ENCODE assay signal across 15 cellular contexts in genomic region chr6:161011509-161012480, GRCh38. TPM values are rescaled to one million over a fixed set of nuclear protein-coding genes. Genes with fewer than 3 reads are reported as not detected.
DNase-seq lines count a peak whose midpoint lies in the region; ATAC-seq, FAIRE-seq and TF ChIP-seq lines count a peak whose summit lies in the region.
"Had no signal": no experiment of that assay in that cellular context is flagged by ENCODE, and none has a peak within 500 bp of the region (broad histone marks: within the 10 kb centered on the region; RNA-seq: fewer than 3 reads in every experiment).

No MANE protein-coding gene starts in this region.

- TF ChIP-seq CTCF in neural crest cell (conservative IDR thresholded peaks at IDR 0.05): no peak

- peak; percentile 69 for ATAC-seq in Right ventricle myocardium superior (ENCODE audit: poor library complexity)
- ATAC-seq in HG02973 (IDR thresholded peaks at IDR 0.05; ENCODE audit: unreplicated experiment): no peak
- ATAC-seq in GM21381 (IDR thresholded peaks at IDR 0.05; ENCODE audit: unreplicated experiment): no peak
- ATAC-seq in GM18907 (IDR thresholded peaks at IDR 0.05; ENCODE audit: unreplicated experiment): no peak

- no peak for DNase-seq in GM12892 (ENCODE audit: insufficient read length)
- peak; percentile 40 for DNase-seq in astrocyte of the hippocampus (ENCODE audit: low read depth, low spot score)
- DNase-seq in Right ventricle myocardium superior: no peak
- DNase-seq in neural crest cell (ENCODE audit: low read depth, low spot score): no peak
- DNase-seq in DMS153 (lab: John Stamatoyannopoulos, UW): no peak
- DNase-seq: activated CD4-positive, alpha-beta memory T cell treated with anti-CD3 and anti-CD28 coated beads for 36 hours; DND-41; gastrocnemius medialis; HCEC 1CT; MV-4-11; NCI-H2227 treated with DMSO at 0.1 percent for 48 hours; T1000 had no signal

- H3K4me3 Mint-ChIP-seq in neural crest cell: peak overlapping the region; percentile 58
- H3K4me3 Mint-ChIP-seq: activated CD4-positive, alpha-beta memory T cell treated with anti-CD3 and anti-CD28 coated beads for 36 hours had no signal

- no peaks in the 10 kb centered on the region for H3K9me3 Mint-ChIP-seq in neural crest cell
- H3K9me3 Mint-ChIP-seq: activated CD4-positive, alpha-beta memory T cell treated with anti-CD3 and anti-CD28 coated beads for 36 hours had no signal

- no peak for TF ChIP-seq POLR2A in GM12892 (IDR thresholded peaks at IDR 0.05; ENCODE audit: low read depth, low read length)

- H3K27ac Mint-ChIP-seq in neural crest cell (ENCODE audit: unreplicated experiment): peak overlapping the region; percentile 48
- H3K27ac Mint-ChIP-seq: activated CD4-positive, alpha-beta memory T cell treated with anti-CD3 and anti-CD28 coated beads for 36 hours had no signal

- H3K4me1 Mint-ChIP-seq in neural crest cell: peaks cover 25% of the 10 kb centered on the region

- peak; percentile 78 for FAIRE-seq in GM12892 (lab: Jason Lieb, UNC)

- H3K27me3 Mint-ChIP-seq in neural crest cell (ENCODE audit: low read depth): no peaks in the 10 kb centered on the region
- H3K27me3 Mint-ChIP-seq: activated CD4-positive, alpha-beta memory T cell treated with anti-CD3 and anti-CD28 coated beads for 36 hours had no signal

- H3K36me3 Mint-ChIP-seq in neural crest cell (ENCODE audit: low read depth): peaks cover 12% of the 10 kb centered on the region

- intact Hi-C loops in Right ventricle myocardium superior (cut with DNase I): no loop called here

RNA-seq across cellular contexts. Expression of gene MAP3K4, which starts 20.2 kb away (rescaled TPM):
- 20.9 TPM for polyA plus RNA-seq in GM12892 (2012; ENCODE audit: missing spikeins)
- total RNA-seq in Right ventricle myocardium superior (41.7 TPM), neural crest cell (84.3 and 103 TPM in 2 replicates)
